1 cellular context compared by ENCODE assay signal in genomic region chr7:76294344-76295024, GRCh38.
TF ChIP-seq lines count a peak whose summit lies in the region.

No MANE protein-coding gene starts in this region.

TF ChIP-seq in HepG2, 621 proteins besides CTCF, POLR2A, EP300 and RAD21 (continued from another document):
- TF ChIP-seq ZNF10 (CRISPR knock-in tag; IDR thresholded peaks at IDR 0.05; ENCODE audit: borderline replicate concordance, low read depth) = no peak
- peak; percentile 33; the same call in 1 of the 2 replicates for TF ChIP-seq SALL1 (CRISPR knock-in tag; IDR thresholded peaks at IDR 0.05)
- TF ChIP-seq ZNF335 (CRISPR knock-in tag; IDR thresholded peaks at IDR 0.05) = no peak
- TF ChIP-seq BCL3 (CRISPR knock-in tag; IDR thresholded peaks at IDR 0.05) = no peak
- TF ChIP-seq ZNF75D (CRISPR knock-in tag; IDR thresholded peaks at IDR 0.05; ENCODE audit: borderline replicate concordance) = 0 out of 2 replicates have a peak, but pooled peaks have one; percentile 47
- no peak for TF ChIP-seq JUNB (CRISPR knock-in tag; IDR thresholded peaks at IDR 0.05; ENCODE audit: borderline replicate concordance)
- TF ChIP-seq HOXA3 (CRISPR knock-in tag; IDR thresholded peaks at IDR 0.05) = peak; percentile 58; the same call in 1 of the 2 replicates
- no peak for TF ChIP-seq BHLHE40 (IDR thresholded peaks at IDR 0.05; ENCODE audit: low read length)
- no peak for TF ChIP-seq ZNF24 (IDR thresholded peaks at IDR 0.05)
- TF ChIP-seq ZNF792 (CRISPR knock-in tag; IDR thresholded peaks at IDR 0.05) = no peak
- no peak for TF ChIP-seq TFDP2 (CRISPR knock-in tag; IDR thresholded peaks at IDR 0.05)
- TF ChIP-seq SIX4 (CRISPR knock-in tag; IDR thresholded peaks at IDR 0.05) = no peak
- TF ChIP-seq ZNF501 (CRISPR knock-in tag; IDR thresholded peaks at IDR 0.05) = no peak
- TF ChIP-seq ZNF362 (CRISPR knock-in tag; IDR thresholded peaks at IDR 0.05; ENCODE audit: borderline replicate concordance) = no peak
- no peak for TF ChIP-seq RFXANK (CRISPR knock-in tag; IDR thresholded peaks at IDR 0.05)
- peak; percentile 35 for TF ChIP-seq HNRNPLL (IDR thresholded peaks at IDR 0.05; ENCODE audit: low read depth, low read length, poor library complexity, severe bottlenecking)
- TF ChIP-seq ZNF672 (CRISPR knock-in tag; IDR thresholded peaks at IDR 0.05) = no peak
- TF ChIP-seq ARID5B (CRISPR knock-in tag; IDR thresholded peaks at IDR 0.05) = peak; percentile 22; the same call in 1 of the 2 replicates
- TF ChIP-seq FOSL2 (CRISPR knock-in tag; IDR thresholded peaks at IDR 0.05) = 0 out of 2 replicates have a peak, but pooled peaks have one; percentile 24
